ENCODE assay signal across 7 cellular contexts in the genomic region with DNA sequence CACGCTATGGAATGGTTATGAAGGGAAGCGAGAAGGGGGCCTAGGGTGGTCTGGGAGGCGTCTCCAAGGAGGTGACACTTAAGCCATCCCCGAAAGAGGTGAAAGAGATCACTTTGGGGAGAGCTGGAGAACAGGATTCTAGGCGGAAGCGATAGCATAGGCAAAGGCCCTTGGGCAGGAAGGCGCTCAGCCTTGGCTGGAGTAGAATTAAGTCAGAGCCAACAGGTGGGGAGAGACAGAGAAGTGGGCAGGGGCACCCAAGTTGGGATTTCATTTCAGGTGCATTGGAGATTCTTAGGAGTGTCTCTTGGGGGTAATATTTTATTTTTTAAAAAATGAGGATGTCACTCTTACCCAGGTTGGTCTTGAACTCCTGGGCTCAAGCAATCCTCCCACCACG. TPM values are rescaled to one million over a fixed set of nuclear protein-coding genes. Genes with fewer than 3 reads are reported as not detected.
DNase-seq lines count a peak whose midpoint lies in the region; ATAC-seq and TF ChIP-seq lines count a peak whose summit lies in the region.
"Had no signal": no experiment of that assay in that cellular context is flagged by ENCODE, and none has a peak within 500 bp of the region (broad histone marks: within the 10 kb centered on the region; RNA-seq: fewer than 3 reads in every experiment).

No MANE protein-coding gene starts in this region.

- H3K4me3 ChIP-seq in thyroid gland (replicated peaks in 1 of 3): no peak overlapping the region

- H3K9me3 ChIP-seq in thyroid gland: no peaks in the 10 kb centered on the region

- DNase-seq in activated naive CD4-positive, alpha-beta T cell (lab: John Stamatoyannopoulos, UW): no peak
- no peak for DNase-seq in thyroid gland
- DNase-seq in stimulated activated CD4-positive, alpha-beta T cell treated with anti-CD3 and anti-CD28 coated beads, Interleukin-15, amount 100 ng/mL, for 24 hours: no peak

- H3K9me3 Mint-ChIP-seq in activated naive CD4-positive, alpha-beta T cell treated with anti-CD3 and anti-CD28 coated beads, Interleukin-2, amount 50 U/mL, for 24 hours: no peaks in the 10 kb centered on the region
- H3K9me3 Mint-ChIP-seq: central memory CD8-positive, alpha-beta T cell had no signal

- TF ChIP-seq CTCF in thyroid gland (IDR thresholded peaks at IDR 0.05): no peak

- 77 to 78% methylated on average over 8 of the region's 8 CpGs for WGBS in thyroid gland, 2 donors

- TF ChIP-seq POLR2A in thyroid gland (IDR thresholded peaks at IDR 0.05): no peak

- peak overlapping the region in 2 of 3 donors; percentile 64 to 84 for H3K27ac ChIP-seq in thyroid gland

- H3K27ac Mint-ChIP-seq in activated naive CD4-positive, alpha-beta T cell treated with anti-CD3 and anti-CD28 coated beads, Interleukin-2, amount 50 U/mL, for 24 hours: no peak overlapping the region

- peaks cover 3% of the 10 kb centered on the region for H3K36me3 Mint-ChIP-seq in activated naive CD4-positive, alpha-beta T cell treated with anti-CD3 and anti-CD28 coated beads, Interleukin-2, amount 50 U/mL, for 24 hours

- ATAC-seq in esophagus mucosa (peak; percentile 4), HG03342 (IDR thresholded peaks at IDR 0.05; ENCODE audit: unreplicated experiment) (no peak)

- H3K27me3 ChIP-seq in thyroid gland: no peaks in the 10 kb centered on the region

- H3K4me3 Mint-ChIP-seq in activated naive CD4-positive, alpha-beta T cell treated with anti-CD3 and anti-CD28 coated beads, Interleukin-2, amount 50 U/mL, for 24 hours: peak overlapping the region; percentile 59

- peaks cover 2 to 19% of the 10 kb centered on the region in 2 donors for H3K4me1 ChIP-seq in thyroid gland

- peaks cover 18% of the 10 kb centered on the region for H3K4me1 Mint-ChIP-seq in activated naive CD4-positive, alpha-beta T cell treated with anti-CD3 and anti-CD28 coated beads, Interleukin-2, amount 50 U/mL, for 24 hours

- intact Hi-C loops in thyroid gland (cut with DNase I): loop anchor here (10.0 kb wide), 1 partner anchor 157 kb away; no protein-coding TSS in a partner anchor

- H3K27me3 Mint-ChIP-seq in activated naive CD4-positive, alpha-beta T cell treated with anti-CD3 and anti-CD28 coated beads, Interleukin-2, amount 50 U/mL, for 24 hours: no peaks in the 10 kb centered on the region
- H3K27me3 Mint-ChIP-seq: central memory CD8-positive, alpha-beta T cell had no signal

- H3K36me3 ChIP-seq in thyroid gland: peaks cover 2 to 16% of the 10 kb centered on the region in 2 donors

RNA-seq across cellular contexts. Expression of gene SNRPD2, which starts 9.6 kb away (rescaled TPM):
- total RNA-seq in esophagus mucosa (387 TPM), thyroid gland (100 to 1,000 TPM; 133 to 279 (median 192) TPM)

RNA-seq across cellular contexts. Expression of gene QPCTL, which starts 10.3 kb away (rescaled TPM):
- 5.7 TPM for total RNA-seq in esophagus mucosa
- 10 to 100 TPM in 2 of 4 donors, 1 to 10 TPM in 2; 5.4 to 16.3 (median 12.5) TPM for total RNA-seq in thyroid gland

RNA-seq across cellular contexts. Expression of gene GIPR, which starts 14.1 kb away (rescaled TPM):
- total RNA-seq in esophagus mucosa: 0.16 TPM
- 1 to 10 TPM in 3 of 4 donors, under 1 TPM in 1; 0.45 to 1.5 (median 1.2) TPM for total RNA-seq in thyroid gland

RNA-seq across cellular contexts. Expression of gene EML2, which starts 42.9 kb away (rescaled TPM):
- total RNA-seq in esophagus mucosa (85.4 TPM), thyroid gland (100 to 1,000 TPM in 1 of 4 donors, 10 to 100 TPM in 3; 33.1 to 148 (median 36.8) TPM)

RNA-seq across cellular contexts. Expression of gene FBXO46, which starts 48.6 kb away (rescaled TPM):
- total RNA-seq in esophagus mucosa: 30.3 TPM
- total RNA-seq in thyroid gland: 10 to 100 TPM; 13.7 to 22.3 (median 17.4) TPM
